8 cellular contexts compared by ENCODE assay signal in genomic region chr22:21569076-21569427, GRCh38. TPM values are rescaled to one million over a fixed set of nuclear protein-coding genes. Genes with fewer than 3 reads are reported as not detected.
DNase-seq lines count a peak whose midpoint lies in the region; ATAC-seq, FAIRE-seq and TF ChIP-seq lines count a peak whose summit lies in the region.
"Not testable (repeated sequence)": the region's sequence is repeated elsewhere in the genome, so short reads cannot be mapped to it uniquely, and the experiment has no call there.

No MANE protein-coding gene starts in this region.

- not testable (repeated sequence) for TF ChIP-seq RAD21 in HepG2 (CRISPR knock-in tag; IDR thresholded peaks at IDR 0.05)

- peaks cover 52% of the 10 kb centered on the region for H3K4me1 ChIP-seq in CD4-positive, CD25-positive, alpha-beta regulatory T cell (ENCODE audit: control insufficient read depth, insufficient read depth, low read length, poor library complexity, severe bottlenecking)
- peaks cover 52 to 59% (median 58%) of the 10 kb centered on the region in 4 donors for H3K4me1 ChIP-seq in esophagus muscularis mucosa
- H3K4me1 ChIP-seq in HepG2 (ENCODE audit: insufficient read depth, low read length) = peaks cover 71% of the 10 kb centered on the region
- peaks cover 60 to 64% of the 10 kb centered on the region in 2 experiments for H3K4me1 ChIP-seq in neutrophil (ENCODE audit: control insufficient read depth in 1 of 2, insufficient read depth in 1 of 2, low read depth in 1 of 2, low read length in 1 of 2)

- ATAC-seq in CD4-positive, CD25-positive, alpha-beta regulatory T cell (ENCODE audit: low read depth in 2 of 2); HepG2: not testable (repeated sequence)

- POLR2A ChIA-PET in HepG2 (lab: Yijun Ruan, JAX) = interaction anchor here (0.8 to 1.4 kb wide), 5 partner anchors 13 to 112 kb away, joined by 3 to 5 read pairs (median 3); partner anchors contain the start of gene YDJC

- BruUV-seq in HepG2 (replicated peaks; lab: Mats Ljungman, UMichigan) = not testable (repeated sequence)

- not testable (repeated sequence) for H2AFZ ChIP-seq in HepG2 (ENCODE audit: low read length)

- TF ChIP-seq POLR2A in esophagus muscularis mucosa (IDR thresholded peaks at IDR 0.05; ENCODE audit: low read depth); HepG2 (IDR thresholded peaks at IDR 0.05; ENCODE audit: insufficient read depth in 1 of 2, low read depth in 2 of 2, low read length in 2 of 2): not testable (repeated sequence)

- H3K4me3 Mint-ChIP-seq in CD4-positive, CD25-positive, alpha-beta regulatory T cell = peak overlapping the region; percentile 91 to 97 (median 92)

- TF ChIP-seq CTCF in WERI-Rb-1 (IDR thresholded peaks at IDR 0.05; ENCODE audit: low read depth, low read length); astrocyte of the spinal cord (IDR thresholded peaks at IDR 0.05; ENCODE audit: low read depth, low read length); esophagus muscularis mucosa (IDR thresholded peaks at IDR 0.05); HepG2 (CRISPR knock-in tag; IDR thresholded peaks at IDR 0.05); neutrophil (IDR thresholded peaks at IDR 0.05): not testable (repeated sequence)

- not testable (repeated sequence) for FAIRE-seq in HepG2 (lab: Jason Lieb, UNC)

- H3K79me2 ChIP-seq in HepG2 (ENCODE audit: insufficient read depth, low read length) = peaks cover 65% of the 10 kb centered on the region

- not testable (repeated sequence) for H3K36me3 Mint-ChIP-seq in CD4-positive, CD25-positive, alpha-beta regulatory T cell

- H3K4me3 ChIP-seq in CD4-positive, CD25-positive, alpha-beta regulatory T cell (ENCODE audit: low read depth, low read length) = peak overlapping the region; percentile 86
- H3K4me3 ChIP-seq in Jurkat, Clone E6-1 (ENCODE audit: low read length) = peak overlapping the region; percentile 96
- H3K4me3 ChIP-seq in WERI-Rb-1 (ENCODE audit: low read depth, low read length) (peak overlapping the region; percentile 85), astrocyte of the spinal cord (ENCODE audit: low read depth, low read length) (peak overlapping the region; percentile 82), esophagus muscularis mucosa (peak overlapping the region; percentile 68 to 98 (median 94)), HepG2 (replicated peaks in 1 of 3; ENCODE audit: insufficient read depth in 1 of 3, low read depth in 2 of 3, low read length in 3 of 3) (peak overlapping the region; percentile 80 to 98 (median 93)), neutrophil (ENCODE audit: low read depth in 1 of 2, low read length in 1 of 2) (peak overlapping the region; percentile 86 to 88)

- not testable (repeated sequence) for H3K36me3 ChIP-seq in CD4-positive, CD25-positive, alpha-beta regulatory T cell (ENCODE audit: control insufficient read depth, insufficient read depth, low read length); esophagus muscularis mucosa; neutrophil
- peaks cover 33% of the 10 kb centered on the region for H3K36me3 ChIP-seq in WERI-Rb-1
- peaks cover 3 to 10% of the 10 kb centered on the region in 2 experiments; a peak in 3 of 5 replicates for H3K36me3 ChIP-seq in HepG2 (replicated peaks in 1 of 2; ENCODE audit: control insufficient read depth in 1 of 2, insufficient read depth in 2 of 2, low read length in 2 of 2)

- 57% methylated on average over 11 of the region's 12 CpGs for WGBS in esophagus muscularis mucosa
- 10% methylated on average over 12 of the region's 12 CpGs for WGBS in HepG2 (ENCODE audit: low lambda C conversion rate)

- not testable (repeated sequence) for TF ChIP-seq EP300 in esophagus muscularis mucosa (IDR thresholded peaks at IDR 0.05); HepG2 (IDR thresholded peaks at IDR 0.05; ENCODE audit: low read depth in 2 of 2, low read length in 2 of 2); HepG2 (CRISPR knock-in tag; IDR thresholded peaks at IDR 0.05; ENCODE audit: borderline replicate concordance)

- CTCF ChIA-PET in HepG2 (lab: Yijun Ruan, JAX; ENCODE audit: low intra/inter-chr PET ratio, low total read pairs) = not testable (repeated sequence)

- peak overlapping the region; percentile 26 to 93 (median 84) for H3K27ac Mint-ChIP-seq in CD4-positive, CD25-positive, alpha-beta regulatory T cell

- H3K27ac ChIP-seq in CD4-positive, CD25-positive, alpha-beta regulatory T cell (ENCODE audit: insufficient read depth, low read length, poor library complexity, severe bottlenecking) = peak overlapping the region; percentile 81
- H3K27ac ChIP-seq in WERI-Rb-1 = peak overlapping the region; percentile 95
- H3K27ac ChIP-seq in esophagus muscularis mucosa (replicated peaks in 1 of 4) = peak overlapping the region in 3 of 4 donors; percentile 88 to 95 (median 93)
- peak overlapping the region; percentile 84 for H3K27ac ChIP-seq in HepG2 (ENCODE audit: extremely low read length, insufficient read depth, low read length)
- peak overlapping the region; percentile 91 for H3K27ac ChIP-seq in neutrophil
- H3K27ac ChIP-seq in substantia nigra (ENCODE audit: low read depth, low read length, poor library complexity, severe bottlenecking) = peak overlapping the region; percentile 83

- not testable (repeated sequence) for H3K27me3 Mint-ChIP-seq in CD4-positive, CD25-positive, alpha-beta regulatory T cell

- not testable (repeated sequence) for H3K9me3 Mint-ChIP-seq in CD4-positive, CD25-positive, alpha-beta regulatory T cell

- H3K9me3 ChIP-seq in CD4-positive, CD25-positive, alpha-beta regulatory T cell (ENCODE audit: control insufficient read depth in 2 of 2, low read length in 2 of 2); WERI-Rb-1 (ENCODE audit: severe bottlenecking); esophagus muscularis mucosa; HepG2 (ENCODE audit: low read length); neutrophil: not testable (repeated sequence)

- H3K27me3 ChIP-seq in CD4-positive, CD25-positive, alpha-beta regulatory T cell (ENCODE audit: control insufficient read depth, insufficient read depth, low read length); WERI-Rb-1 (ENCODE audit: insufficient read depth, low read depth, severe bottlenecking); esophagus muscularis mucosa; HepG2 (ENCODE audit: control insufficient read depth in 1 of 2, insufficient read depth in 2 of 2, low read length in 2 of 2); neutrophil: not testable (repeated sequence)

- in situ Hi-C loops in astrocyte of the spinal cord (cut with HindIII; ENCODE audit: low sequenced_read_pairs); HepG2 (cut with HindIII; ENCODE audit: extremely low pct_ligation_motif_present, low pct_unique_long_range_greater_than_20kb): not testable (repeated sequence)

- peaks cover 60% of the 10 kb centered on the region for H4K20me1 ChIP-seq in HepG2 (ENCODE audit: insufficient read depth, low read length)

- DNase-seq in CD4-positive, CD25-positive, alpha-beta regulatory T cell; Jurkat, Clone E6-1 (ENCODE audit: low read depth, low spot score); astrocyte of the spinal cord (ENCODE audit: low read depth, low spot score); esophagus muscularis mucosa (ENCODE audit: extremely low spot score); HepG2 (ENCODE audit: low spot score); substantia nigra (lab: John Stamatoyannopoulos, UW): not testable (repeated sequence)
- peak; percentile 17 for DNase-seq in WERI-Rb-1

- H3K4me1 Mint-ChIP-seq in CD4-positive, CD25-positive, alpha-beta regulatory T cell = peaks cover 39 to 60% (median 45%) of the 10 kb centered on the region in 4 donors

- intact Hi-C loops in esophagus muscularis mucosa (cut with DNase I); HepG2 (cut with micrococcal nuclease; ENCODE audit: unreplicated experiment): not testable (repeated sequence)

- peak overlapping the region; percentile 81 for H3K4me2 ChIP-seq in HepG2 (ENCODE audit: low read depth, low read length)

- H3K9ac ChIP-seq in HepG2 (ENCODE audit: insufficient read depth, low read depth, low read length) = peak overlapping the region; percentile 99

RNA-seq across cellular contexts. Expression of gene UBE2L3, which starts 1.5 kb away (rescaled TPM):
- 33.7 TPM for total RNA-seq in CD4-positive, CD25-positive, alpha-beta regulatory T cell
- polyA plus RNA-seq in CD4-positive, CD25-positive, alpha-beta regulatory T cell = 100 to 1,000 TPM in 3 of 4 donors, 10 to 100 TPM in 1; 98.4 to 124 (median 110) TPM
- polyA plus RNA-seq in Jurkat, Clone E6-1 (2012; ENCODE audit: insufficient read depth, insufficient read length) = 68.3 TPM
- total RNA-seq in esophagus muscularis mucosa (10 to 100 TPM; 47.3 to 84.7 (median 65.2) TPM), HepG2 (2016; rRNA removed; fragmentation: Illumina TruSeq; extraction: Trizol) (58.1 and 74.0 TPM in 2 replicates)
- total RNA-seq in HepG2 (2016; cell fraction: cytosol; rRNA removed; fragmentation: Illumina TruSeq; extraction: Trizol; ENCODE audit: low read depth) = 18.9 and 21.0 TPM in 2 replicates
- total RNA-seq in HepG2 (2016; cell fraction: insoluble cytoplasmic fraction; rRNA removed; fragmentation: Illumina TruSeq; extraction: Trizol) = 54.7 and 71.2 TPM in 2 replicates
- total RNA-seq in HepG2 (2016; cell fraction: membrane; rRNA removed; fragmentation: Illumina TruSeq; extraction: Trizol) = 28.3 and 30.3 TPM in 2 replicates
- total RNA-seq in HepG2 (2016; cell fraction: nucleus; rRNA removed; fragmentation: Illumina TruSeq; extraction: Trizol) = 19.5 and 20.6 TPM in 2 replicates
- polyA plus RNA-seq in HepG2 (2011; rRNA removed) = 28.4 and 30.2 TPM in 2 replicates
- 23.5 and 29.7 TPM in 2 replicates for polyA plus RNA-seq in HepG2 (2011; cell fraction: cytosol; rRNA removed)
- 6.3 and 8.9 TPM in 2 replicates for polyA plus RNA-seq in HepG2 (2011; cell fraction: nucleus; rRNA removed)
- polyA plus RNA-seq in HepG2 (2012) = 34.6 and 41.4 TPM in 2 replicates
- polyA plus RNA-seq in HepG2 (2016; cell fraction: cytosol; fragmentation: Illumina TruSeq; extraction: Trizol; ENCODE audit: low read depth) = 22.0 and 22.8 TPM in 2 replicates
- polyA plus RNA-seq in HepG2 (2016; cell fraction: insoluble cytoplasmic fraction; fragmentation: Illumina TruSeq; extraction: Trizol; ENCODE audit: low read depth) = 108 and 112 TPM in 2 replicates
- polyA plus RNA-seq in HepG2 (2016; cell fraction: membrane; fragmentation: Illumina TruSeq; extraction: Trizol; ENCODE audit: low read depth) = 30.8 and 30.9 TPM in 2 replicates
- polyA plus RNA-seq in HepG2 (2016; cell fraction: nucleus; fragmentation: Illumina TruSeq; extraction: Trizol; ENCODE audit: insufficient read depth, low read depth) = 38.8 and 39.3 TPM in 2 replicates
- polyA minus RNA-seq in HepG2 (2011; rRNA and poly(A)+ RNA removed; ENCODE audit: low replicate concordance) = 22.7 and 33.2 TPM in 2 replicates
- 16.1 and 16.5 TPM in 2 replicates for polyA minus RNA-seq in HepG2 (2011; cell fraction: cytosol; rRNA and poly(A)+ RNA removed)
- polyA minus RNA-seq in HepG2 (2011; cell fraction: nucleus; rRNA and poly(A)+ RNA removed) = 8.5 and 11.7 TPM in 2 replicates

RNA-seq across cellular contexts. Expression of gene RIMBP3C, which starts 17.8 kb away (rescaled TPM):
- 0.47 TPM for total RNA-seq in CD4-positive, CD25-positive, alpha-beta regulatory T cell
- under 1 TPM in 3 of 4 donors, not detected in 1; 0.38 to 0.87 (median 0.52) TPM for polyA plus RNA-seq in CD4-positive, CD25-positive, alpha-beta regulatory T cell
- 2.1 TPM for polyA plus RNA-seq in Jurkat, Clone E6-1 (2012; ENCODE audit: insufficient read depth, insufficient read length)
- total RNA-seq in esophagus muscularis mucosa (not detected), HepG2 (2016; rRNA removed; fragmentation: Illumina TruSeq; extraction: Trizol) (0.11 and 0.15 TPM in 2 replicates)
- not detected in 2 replicates for total RNA-seq in HepG2 (2016; cell fraction: cytosol; rRNA removed; fragmentation: Illumina TruSeq; extraction: Trizol; ENCODE audit: low read depth)
- 0.13 and 0.16 TPM in 2 replicates for total RNA-seq in HepG2 (2016; cell fraction: insoluble cytoplasmic fraction; rRNA removed; fragmentation: Illumina TruSeq; extraction: Trizol)
- 0.03 TPM in 1 of 2 replicates, not detected in the other for total RNA-seq in HepG2 (2016; cell fraction: membrane; rRNA removed; fragmentation: Illumina TruSeq; extraction: Trizol)
- 0.22 TPM in 1 of 2 replicates, not detected in the other for total RNA-seq in HepG2 (2016; cell fraction: nucleus; rRNA removed; fragmentation: Illumina TruSeq; extraction: Trizol)
- polyA plus RNA-seq in HepG2 (2011; rRNA removed) = not detected in 2 replicates
- 0.01 TPM in 2 replicates for polyA plus RNA-seq in HepG2 (2011; cell fraction: cytosol; rRNA removed)
- polyA plus RNA-seq in HepG2 (2011; cell fraction: nucleus; rRNA removed) = 0.03 TPM in 1 of 2 replicates, not detected in the other
- 0.03 TPM in 2 replicates for polyA plus RNA-seq in HepG2 (2012)
- not detected in 2 replicates for polyA plus RNA-seq in HepG2 (2016; cell fraction: cytosol; fragmentation: Illumina TruSeq; extraction: Trizol; ENCODE audit: low read depth)
- 0.04 and 0.11 TPM in 2 replicates for polyA plus RNA-seq in HepG2 (2016; cell fraction: insoluble cytoplasmic fraction; fragmentation: Illumina TruSeq; extraction: Trizol; ENCODE audit: low read depth)
- 0.05 TPM in 1 of 2 replicates, not detected in the other for polyA plus RNA-seq in HepG2 (2016; cell fraction: membrane; fragmentation: Illumina TruSeq; extraction: Trizol; ENCODE audit: low read depth)
- polyA plus RNA-seq in HepG2 (2016; cell fraction: nucleus; fragmentation: Illumina TruSeq; extraction: Trizol; ENCODE audit: insufficient read depth, low read depth) = not detected in 2 replicates
- 0.02 and 0.49 TPM in 2 replicates for polyA minus RNA-seq in HepG2 (2011; rRNA and poly(A)+ RNA removed; ENCODE audit: low replicate concordance)
- not detected in 2 replicates for polyA minus RNA-seq in HepG2 (2011; cell fraction: cytosol; rRNA and poly(A)+ RNA removed)
- polyA minus RNA-seq in HepG2 (2011; cell fraction: nucleus; rRNA and poly(A)+ RNA removed) = not detected in 2 replicates
